9 cellular contexts compared by ENCODE assay signal in genomic region chr1:78619803-78620579, GRCh38. TPM values are rescaled to one million over a fixed set of nuclear protein-coding genes. Genes with fewer than 3 reads are reported as not detected.
DNase-seq lines count a peak whose midpoint lies in the region; ATAC-seq and TF ChIP-seq lines count a peak whose summit lies in the region.
"Had no signal": no experiment of that assay in that cellular context is flagged by ENCODE, and none has a peak within 500 bp of the region (broad histone marks: within the 10 kb centered on the region; RNA-seq: fewer than 3 reads in every experiment).

Gene IFI44L, plus strand, starts transcription at chr1:78620448. Its CDS starts 7,468 bp downstream, at chr1:78627916.

- POLR2A ChIA-PET in BJ (lab: Charles Lee), result interaction anchor here (0.6 kb wide), 1 partner anchor 344 kb away, joined by 4 read pairs; no protein-coding TSS in a partner anchor

- no peaks in the 10 kb centered on the region for H3K9me3 ChIP-seq in vagina

- H3K27me3 Mint-ChIP-seq in activated T-cell treated with anti-CD3 and anti-CD28 coated beads, Interleukin-2, amount 50 U/mL, for 4 hours (ENCODE audit: low read depth), result no peaks in the 10 kb centered on the region

- intact Hi-C loops in sciatic nerve (cut with DNase I) (loop anchor here (10.0 kb wide), 1 partner anchor 55 kb away; no protein-coding TSS in a partner anchor), vagina (cut with DNase I) (no loop called here)

- H3K4me3 ChIP-seq in BJ (ENCODE audit: low read depth, low read length) (peak within 1 kb of the TSS; percentile 27), fibroblast of pulmonary artery (replicated peaks; ENCODE audit: low read depth, low read length) (peak within 1 kb of the TSS; percentile 50), vagina (peak within 1 kb of the TSS; percentile 8 to 37)

- peaks cover 60% of the 10 kb centered on the region for H3K4me1 Mint-ChIP-seq in activated T-cell treated with anti-CD3 and anti-CD28 coated beads, Interleukin-2, amount 50 U/mL, for 4 hours (ENCODE audit: low read depth)

- H3K9me3 Mint-ChIP-seq in activated T-cell treated with anti-CD3 and anti-CD28 coated beads, Interleukin-2, amount 50 U/mL, for 4 hours, result no peaks in the 10 kb centered on the region

- CTCF ChIA-PET in BJ (lab: Yijun Ruan, JAX), result interaction anchor here (0.6 to 2.5 kb wide), 12 partner anchors 13 to 728 kb away, joined by 3 to 12 read pairs (median 6); no protein-coding TSS in a partner anchor

- H3K27me3 ChIP-seq in BJ (ENCODE audit: control insufficient read depth, insufficient read depth, low read length) (no peaks in the 10 kb centered on the region), vagina (no peaks in the 10 kb centered on the region)

- peak within 1 kb of the TSS; percentile 84 for H3K4me3 Mint-ChIP-seq in activated T-cell treated with anti-CD3 and anti-CD28 coated beads, Interleukin-2, amount 50 U/mL, for 4 hours

- no peak for TF ChIP-seq POLR2A in vagina (IDR thresholded peaks at IDR 0.05)

- no peak for TF ChIP-seq CTCF in BJ (IDR thresholded peaks at IDR 0.05; ENCODE audit: insufficient read depth, low read depth, low read length)
- TF ChIP-seq CTCF in fibroblast of pulmonary artery (IDR thresholded peaks at IDR 0.05; ENCODE audit: low read length, missing control alignments), result no peak
- TF ChIP-seq CTCF in vagina (IDR thresholded peaks at IDR 0.05), result no peak

- DNase-seq in BJ (ENCODE audit: low read depth) (peak; percentile 47), M059J (ENCODE audit: low read depth) (peak; percentile 92), fibroblast of pulmonary artery (ENCODE audit: low read depth) (peak; percentile 76), sciatic nerve (ENCODE audit: low spot score) (peak; percentile 70), vagina (ENCODE audit: extremely low spot score in 2 of 2) (no peak), putamen (ENCODE audit: low spot score) (no peak)
- peak; percentile 68 for DNase-seq in activated T-cell treated with anti-CD3 and anti-CD28 coated beads, Interleukin-2, amount 50 U/mL, for 4 hours

- H3K36me3 Mint-ChIP-seq in activated T-cell treated with anti-CD3 and anti-CD28 coated beads, Interleukin-2, amount 50 U/mL, for 4 hours (ENCODE audit: insufficient read depth), result peaks cover 15% of the 10 kb centered on the region

- peak within 1 kb of the TSS; percentile 79 for H3K27ac ChIP-seq in vagina
- H3K27ac ChIP-seq: HL-60 had no signal

- ATAC-seq in GM21526 (IDR thresholded peaks at IDR 0.05; ENCODE audit: low FRiP score, unreplicated experiment), result peak; percentile 36
- peak; percentile 49 to 54 for ATAC-seq in activated T-cell treated with anti-CD3 and anti-CD28 coated beads, Interleukin-2, amount 50 U/mL, for 4 hours
- ATAC-seq in sciatic nerve, result peak; percentile 71

- H3K4me1 ChIP-seq in vagina, result peaks cover 28% of the 10 kb centered on the region

- H3K36me3 ChIP-seq in BJ (ENCODE audit: control insufficient read depth, insufficient read depth, low read length) (no peaks in the 10 kb centered on the region), vagina (no peaks in the 10 kb centered on the region)

RNA-seq across cellular contexts. Expression of gene IFI44L, which starts in this region (rescaled TPM):
- 0.28 and 1.1 TPM in 2 replicates for polyA plus RNA-seq in BJ (2011; rRNA removed)
- polyA minus RNA-seq in BJ (2011; rRNA and poly(A)+ RNA removed), result 0.33 and 0.93 TPM in 2 replicates
- 500 and 556 TPM in 2 replicates for total RNA-seq in M059J (2014; rRNA removed; shearing (Covaris generic))
- total RNA-seq in activated T-cell treated with anti-CD3 and anti-CD28 coated beads, Interleukin-2, amount 50 U/mL, for 4 hours, result 1 to 10 TPM; 2.2 to 7.5 (median 2.7) TPM
- total RNA-seq in sciatic nerve (20.2 TPM), vagina (1.7 TPM)

Comparison
In these comparisons a context has a peak if more than half of its experiments do, and no peak if none do; other contexts are left out.
1. RNA of gene IFI44L (total RNA-seq): 500 to 556 TPM in M059J; 20.2 TPM in sciatic nerve (single experiment), 2.2 to 7.5 TPM in activated T-cell treated with anti-CD3 and anti-CD28 coated beads, Interleukin-2, amount 50 U/mL, for 4 hours and 1.7 TPM in vagina (single experiment); every median in the first group is over 10 times any median in the second.
2. DNase-seq: peak in BJ (single experiment), M059J (single experiment), activated T-cell treated with anti-CD3 and anti-CD28 coated beads, Interleukin-2, amount 50 U/mL, for 4 hours (single experiment), fibroblast of pulmonary artery (single experiment) and sciatic nerve (single experiment); none in vagina (0 of 2) and putamen (single experiment).
3. Peak in every context shown above with its lines, with median percentiles within 50 percentile points of each other: H3K4me3 ChIP-seq and ATAC-seq.